16 cellular contexts compared by ENCODE assay signal in the genomic region with DNA sequence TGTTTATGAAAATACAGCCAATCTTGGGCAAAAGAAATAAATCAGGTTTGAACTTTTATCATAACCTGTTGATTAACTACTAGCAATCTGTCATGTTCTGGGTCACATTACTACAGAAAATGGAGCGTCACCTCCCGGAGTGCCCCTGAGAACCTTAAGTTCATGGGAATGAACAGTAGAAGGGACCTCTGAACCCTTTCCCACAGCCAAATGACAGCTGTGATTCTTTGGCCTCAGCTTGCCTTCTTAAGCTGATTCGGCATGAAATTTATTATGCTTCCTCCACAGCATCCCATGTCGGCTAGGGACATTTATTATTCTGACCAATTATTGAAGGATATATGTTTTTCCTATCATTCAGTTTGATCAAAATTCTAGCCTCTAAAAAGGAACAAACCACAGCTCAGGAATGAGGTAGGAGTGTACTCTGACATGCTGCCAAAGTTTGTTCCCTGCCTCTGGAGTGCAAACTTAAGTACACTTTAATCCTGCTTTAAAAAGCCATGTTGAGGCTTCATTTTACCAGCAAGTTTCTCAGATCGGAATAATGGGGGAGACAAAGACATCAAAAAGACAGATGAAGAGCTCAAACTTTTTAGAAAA.
DNase-seq lines count a peak whose midpoint lies in the region; ATAC-seq, FAIRE-seq and TF ChIP-seq lines count a peak whose summit lies in the region.
"Had no signal": no experiment of that assay in that cellular context is flagged by ENCODE, and none has a peak within 500 bp of the region (broad histone marks: within the 10 kb centered on the region; RNA-seq: fewer than 3 reads in every experiment).

No MANE protein-coding gene starts in this region.

- no peaks in the 10 kb centered on the region for H3K79me1 ChIP-seq in neuronal stem cell (ENCODE audit: low read depth, low read length)

- H3K18ac ChIP-seq in neuronal stem cell (ENCODE audit: low read length), result no peak overlapping the region

- no peak overlapping the region for H4K8ac ChIP-seq in neuronal stem cell (ENCODE audit: low read depth, low read length)

- H4K91ac ChIP-seq in neuronal stem cell (ENCODE audit: low read depth, low read length, poor library complexity), result no peak overlapping the region

- no peak overlapping the region for H2BK15ac ChIP-seq in neuronal stem cell (ENCODE audit: low read length)

- H2BK12ac ChIP-seq in neuronal stem cell (ENCODE audit: low read length), result no peak overlapping the region

- no peak for FAIRE-seq in HepG2 (lab: Jason Lieb, UNC)
- FAIRE-seq: islet of Langerhans had no signal

- no peaks in the 10 kb centered on the region for H3K4me1 ChIP-seq in liver (ENCODE audit: control insufficient read depth in 4 of 4, insufficient read depth in 4 of 4, low read length in 3 of 4)
- no peaks in the 10 kb centered on the region for H3K4me1 ChIP-seq in HepG2 (ENCODE audit: insufficient read depth, low read length)
- H3K4me1 ChIP-seq in neuronal stem cell (ENCODE audit: control insufficient read depth in 2 of 2, insufficient read depth in 1 of 2, low read depth in 1 of 2, low read length in 2 of 2), result peaks cover 0 to 1% of the 10 kb centered on the region in 2 donors

- H3K79me2 ChIP-seq in HepG2 (ENCODE audit: insufficient read depth, low read length), result no peaks in the 10 kb centered on the region

- CTCF ChIA-PET in HepG2 (lab: Yijun Ruan, JAX; ENCODE audit: low intra/inter-chr PET ratio, low total read pairs), result no interaction called here

- no peak overlapping the region for H2BK120ac ChIP-seq in neuronal stem cell (ENCODE audit: low read depth, low read length)

- no peak overlapping the region for H2BK5ac ChIP-seq in neuronal stem cell (ENCODE audit: low read length)

- H3K4ac ChIP-seq in neuronal stem cell (ENCODE audit: low read length), result no peak overlapping the region

- TF ChIP-seq CTCF in liver (IDR thresholded peaks at IDR 0.05; ENCODE audit: low read depth, low read length, missing input control) (no peak), HepG2 (CRISPR knock-in tag; IDR thresholded peaks at IDR 0.05) (no peak), fibroblast of the aortic adventitia (IDR thresholded peaks at IDR 0.05; ENCODE audit: insufficient read depth, low read length) (no peak)

- H3K4me2 ChIP-seq in HepG2 (ENCODE audit: low read depth, low read length) (no peak overlapping the region), neuronal stem cell (ENCODE audit: insufficient read depth, low read length, poor library complexity, severe bottlenecking) (no peak overlapping the region)
- H3K4me2 ChIP-seq: GM23338 had no signal

- no peak overlapping the region for H3K23ac ChIP-seq in neuronal stem cell (ENCODE audit: low read depth, low read length, poor library complexity)

- TF ChIP-seq POLR2A in HepG2 (IDR thresholded peaks at IDR 0.05; ENCODE audit: insufficient read depth in 1 of 2, low read depth in 2 of 2, low read length in 2 of 2), result no peak

- DNase-seq in HepG2 (ENCODE audit: low spot score), result no peak
- peak; percentile 45 for DNase-seq in fibroblast of the aortic adventitia (ENCODE audit: low read depth)
- DNase-seq in neuronal stem cell (ENCODE audit: low spot score), result no peak
- DNase-seq in OCI-M1 (lab: John Stamatoyannopoulos, UW), result no peak
- no peak for DNase-seq in activated CD8-positive, alpha-beta memory T cell treated with anti-CD3 and anti-CD28 coated beads for 24 hours
- DNase-seq: activated naive CD8-positive, alpha-beta T cell treated with anti-CD3 and anti-CD28 coated beads, Interleukin-2, amount 10 ng/mL, durations not matched to agents 7 days and 5 days; naive B cell; NCI-H1436; NCI-H524; stomach; T-helper 1 cell had no signal

- no peak overlapping the region for H3K9ac ChIP-seq in liver (ENCODE audit: low read depth in 1 of 2, low read length in 2 of 2)
- no peak overlapping the region for H3K9ac ChIP-seq in HepG2 (ENCODE audit: insufficient read depth, low read depth, low read length)
- H3K9ac ChIP-seq in neuronal stem cell (ENCODE audit: low read depth, low read length, poor library complexity), result no peak overlapping the region

- no peak overlapping the region for H3K14ac ChIP-seq in neuronal stem cell (ENCODE audit: low read length)

- no peak overlapping the region for H2AFZ ChIP-seq in HepG2 (ENCODE audit: low read length)
- H2AFZ ChIP-seq in neuronal stem cell (ENCODE audit: low read length), result peak overlapping the region; percentile 11
- H2AFZ ChIP-seq: GM23338 had no signal

- H3K4me3 ChIP-seq in liver (ENCODE audit: low read depth in 1 of 3, low read length in 3 of 3) (no peak overlapping the region), HepG2 (replicated peaks in 1 of 3; ENCODE audit: insufficient read depth in 1 of 3, low read depth in 2 of 3, low read length in 3 of 3) (no peak overlapping the region), fibroblast of the aortic adventitia (ENCODE audit: low read depth, low read length) (no peak overlapping the region), neuronal stem cell (ENCODE audit: low read length in 2 of 2) (no peak overlapping the region)
- H3K4me3 ChIP-seq: GM23338, stomach had no signal

- in situ Hi-C loops in HepG2 (cut with HindIII; ENCODE audit: extremely low pct_ligation_motif_present, low pct_unique_long_range_greater_than_20kb), result no loop called here

- H4K20me1 ChIP-seq in HepG2 (ENCODE audit: insufficient read depth, low read length), result no peaks in the 10 kb centered on the region

- ATAC-seq in HepG2 (no peak), GM18868 (IDR thresholded peaks at IDR 0.05; ENCODE audit: unreplicated experiment) (no peak), HG02970 (IDR thresholded peaks at IDR 0.05; ENCODE audit: low FRiP score, unreplicated experiment) (no peak)
- ATAC-seq: GM23338 had no signal

- H3K27ac ChIP-seq in liver (ENCODE audit: low read depth in 1 of 2, low read length in 2 of 2) (no peak overlapping the region), HepG2 (ENCODE audit: extremely low read length, insufficient read depth, low read length) (no peak overlapping the region), neuronal stem cell (replicated peaks; ENCODE audit: low read length) (no peak overlapping the region)
- H3K27ac ChIP-seq: stomach had no signal

- H3K27me3 ChIP-seq in liver (ENCODE audit: control insufficient read depth in 4 of 4, insufficient read depth in 4 of 4, low read length in 3 of 4) (peaks cover 0 to 2% (median 0%) of the 10 kb centered on the region in 4 donors), HepG2 (ENCODE audit: control insufficient read depth in 1 of 2, insufficient read depth in 2 of 2, low read length in 2 of 2) (no peaks in the 10 kb centered on the region), neuronal stem cell (ENCODE audit: control insufficient read depth in 3 of 3, insufficient read depth in 3 of 3, low read depth in 1 of 3, low read length in 3 of 3) (no peaks in the 10 kb centered on the region)
- H3K27me3 ChIP-seq: stomach had no signal

- POLR2A ChIA-PET in HepG2 (lab: Yijun Ruan, JAX), result no interaction called here

- H3K36me3 ChIP-seq in liver (ENCODE audit: control insufficient read depth in 4 of 4, insufficient read depth in 3 of 4, low read depth in 1 of 4, low read length in 3 of 4) (no peaks in the 10 kb centered on the region), HepG2 (replicated peaks in 1 of 2; ENCODE audit: control insufficient read depth in 1 of 2, insufficient read depth in 2 of 2, low read length in 2 of 2) (no peaks in the 10 kb centered on the region), neuronal stem cell (replicated peaks in 1 of 2; ENCODE audit: control insufficient read depth in 2 of 2, insufficient read depth in 2 of 2, low read length in 2 of 2) (no peaks in the 10 kb centered on the region)
- H3K36me3 ChIP-seq: stomach had no signal

- intact Hi-C loops in HepG2 (cut with micrococcal nuclease; ENCODE audit: unreplicated experiment), result no loop called here

- TF ChIP-seq RAD21 in liver (IDR thresholded peaks at IDR 0.05) (peak in 1 of 2 donors; percentile 13), HepG2 (CRISPR knock-in tag; IDR thresholded peaks at IDR 0.05) (no peak)

- no peaks in the 10 kb centered on the region for H3K9me3 ChIP-seq in liver (ENCODE audit: control insufficient read depth in 4 of 4, low read length in 3 of 4)
- no peaks in the 10 kb centered on the region for H3K9me3 ChIP-seq in HepG2 (ENCODE audit: low read length)
- no peaks in the 10 kb centered on the region for H3K9me3 ChIP-seq in neuronal stem cell (replicated peaks in 1 of 2; ENCODE audit: control insufficient read depth in 2 of 2, insufficient read depth in 1 of 2, low read depth in 1 of 2, low read length in 2 of 2)
- H3K9me3 ChIP-seq: stomach had no signal

- TF ChIP-seq EP300 in HepG2 (IDR thresholded peaks at IDR 0.05; ENCODE audit: low read depth in 2 of 2, low read length in 2 of 2) (no peak), HepG2 (CRISPR knock-in tag; IDR thresholded peaks at IDR 0.05; ENCODE audit: borderline replicate concordance) (no peak)

- BruUV-seq in HepG2 (replicated peaks; lab: Mats Ljungman, UMichigan), result no TSS peak

- 70% methylated on average over 5 of the region's 5 CpGs for WGBS in liver
- WGBS in HepG2 (ENCODE audit: low lambda C conversion rate), result under 1% methylated on average over 5 of the region's 5 CpGs
- WGBS in neuronal stem cell (ENCODE audit: extremely low coverage in 2 of 2, insufficient read length in 2 of 2, insufficient replicate concordance in 1 of 2), 2 donors, result no CpG with 5 or more reads among the region's 5 CpGs

- H2AK5ac ChIP-seq in neuronal stem cell (ENCODE audit: low read depth, low read length), result no peak overlapping the region

TF ChIP-seq in liver, 16 proteins besides CTCF, POLR2A, EP300 and RAD21:
- TF ChIP-seq RXRA (IDR thresholded peaks at IDR 0.05), result peak; percentile 29 to 45
- TF ChIP-seq TAF1 (conservative IDR thresholded peaks at IDR 0.05), result no peak
- TF ChIP-seq FOXA2 (IDR thresholded peaks at IDR 0.05), result no peak
- TF ChIP-seq, protein P1, sequence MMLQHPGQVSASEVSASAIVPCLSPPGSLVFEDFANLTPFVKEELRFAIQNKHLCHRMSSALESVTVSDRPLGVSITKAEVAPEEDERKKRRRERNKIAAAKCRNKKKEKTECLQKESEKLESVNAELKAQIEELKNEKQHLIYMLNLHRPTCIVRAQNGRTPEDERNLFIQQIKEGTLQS (IDR thresholded peaks at IDR 0.05), result no peak
- peak; percentile 95 for TF ChIP-seq NR2F2 (IDR thresholded peaks at IDR 0.05)
TF ChIP-seq in liver: peak in this region for 2.

TF ChIP-seq in HepG2, 621 proteins besides CTCF, POLR2A, EP300 and RAD21 (continues in another document):
- no peak for TF ChIP-seq TOE1 (CRISPR knock-in tag; IDR thresholded peaks at IDR 0.05)
- TF ChIP-seq ZNF367 (CRISPR knock-in tag; IDR thresholded peaks at IDR 0.05; ENCODE audit: borderline replicate concordance), result no peak
